ENCODE assay signal across 8 cellular contexts in genomic region chr20:25058051-25058796, GRCh38. TPM values are rescaled to one million over a fixed set of nuclear protein-coding genes. Genes with fewer than 3 reads are reported as not detected.
DNase-seq lines count a peak whose midpoint lies in the region; ATAC-seq and TF ChIP-seq lines count a peak whose summit lies in the region.

Gene ACSS1, minus strand, starts transcription at chr20:25058139. Its CDS starts 37 bp downstream, at chr20:25058102.

- H3K27ac ChIP-seq in Panc1 (ENCODE audit: low read length), result peak within 1 kb of the TSS; percentile 83
- H3K27ac ChIP-seq in upper lobe of left lung, result peak within 1 kb of the TSS; percentile 91 to 98 (median 96)

- H3K9me3 ChIP-seq in Panc1 (ENCODE audit: control insufficient read depth, insufficient read depth, low read depth, low read length) (no peaks in the 10 kb centered on the region), upper lobe of left lung (no peaks in the 10 kb centered on the region)

- TF ChIP-seq POLR2A in upper lobe of left lung (IDR thresholded peaks at IDR 0.05), result peak in 1 of 4 donors; percentile 38

- no peaks in the 10 kb centered on the region for H3K27me3 ChIP-seq in Panc1 (ENCODE audit: control insufficient read depth, insufficient read depth, low read length)
- no peaks in the 10 kb centered on the region for H3K27me3 ChIP-seq in upper lobe of left lung

- POLR2A ChIA-PET in Panc1 (lab: Charles Lee), result no interaction called here

- H3K36me3 ChIP-seq in Panc1 (ENCODE audit: control insufficient read depth, insufficient read depth, low read length) (no peaks in the 10 kb centered on the region), upper lobe of left lung (no peaks in the 10 kb centered on the region)

- peaks cover 33% of the 10 kb centered on the region for H3K4me1 ChIP-seq in Panc1 (ENCODE audit: control insufficient read depth, insufficient read depth, low read length)
- H3K4me1 ChIP-seq in upper lobe of left lung, result peaks cover 37 to 50% (median 46%) of the 10 kb centered on the region in 4 donors

- 0 to 1% methylated on average over 8 to 33 of the region's 52 CpGs for WGBS in upper lobe of left lung, 2 donors

- intact Hi-C loops in Panc1 (cut with micrococcal nuclease; ENCODE audit: unreplicated experiment) (no loop called here), Right ventricle myocardium inferior (cut with DNase I) (loop anchor here (2.0 to 10.0 kb wide), 2 partner anchors 25 to 237 kb away; no protein-coding TSS in a partner anchor)

- ATAC-seq in HG02970 (IDR thresholded peaks at IDR 0.05; ENCODE audit: low FRiP score, unreplicated experiment) (peak; percentile 54), Panc1 (peak; percentile 79), Right ventricle myocardium inferior (peak; percentile 66), upper lobe of left lung (ENCODE audit: low FRiP score in 2 of 2) (peak; percentile 66 to 68)

- H3K4me3 ChIP-seq in Panc1 (ENCODE audit: low read depth in 2 of 2, low read length in 2 of 2), result peak within 1 kb of the TSS; percentile 71 to 72
- H3K4me3 ChIP-seq in upper lobe of left lung, result peak within 1 kb of the TSS; percentile 72 to 97 (median 88)

- CTCF ChIA-PET in Panc1 (lab: Charles Lee), result no interaction called here

- no peak for TF ChIP-seq CTCF in Panc1 (IDR thresholded peaks at IDR 0.05)
- peak in 1 of 6 experiments; percentile 10 for TF ChIP-seq CTCF in upper lobe of left lung (IDR thresholded peaks at IDR 0.05)

- in situ Hi-C loops in Panc1 (cut with HindIII; ENCODE audit: low pct_unique_long_range_greater_than_20kb, low sequenced_read_pairs), result no loop called here

- DNase-seq in NK-92 treated with Interleukin-12 subunit alpha and Interleukin-12 subunit beta, amount 100 ng/mL, for 24 hours (lab: John Stamatoyannopoulos, UW), result peak; percentile 64
- DNase-seq in NK-92 (lab: John Stamatoyannopoulos, UW; ENCODE audit: unreplicated experiment), result no peak
- DNase-seq in Panc1 (ENCODE audit: low read depth, low spot score), result no peak
- DNase-seq in activated effector memory CD4-positive, alpha-beta T cell treated with Interleukin-2 at 50 U/mL for 16 hours, result peak; percentile 65
- peak; percentile 87 for DNase-seq in Right ventricle myocardium inferior (ENCODE audit: missing footprints)
- peak; percentile 44 for DNase-seq in pons (ENCODE audit: low spot score)
- peak; percentile 76 to 94 for DNase-seq in upper lobe of left lung

- BruUV-seq in Panc1 (replicated peaks; lab: Mats Ljungman, UMichigan), result no TSS peak

- no peak for TF ChIP-seq EP300 in upper lobe of left lung (IDR thresholded peaks at IDR 0.05)

RNA-seq across cellular contexts. Expression of gene ACSS1, which starts in this region (rescaled TPM):
- total RNA-seq in Panc1 (2021; ENCODE audit: unreplicated experiment), result 32.2 TPM
- 21.7 TPM for polyA plus RNA-seq in Panc1 (2012; ENCODE audit: insufficient read length)
- 135 TPM for total RNA-seq in Right ventricle myocardium inferior
- total RNA-seq in upper lobe of left lung, result 100 to 1,000 TPM in 1 of 6 donors, 10 to 100 TPM in 5; 39.7 to 122 (median 58.1) TPM

Comparison
In these comparisons a context has a peak if more than half of its experiments do, and no peak if none do; other contexts are left out.
1. DNase-seq: peak in NK-92 treated with Interleukin-12 subunit alpha and Interleukin-12 subunit beta, amount 100 ng/mL, for 24 hours (single experiment), activated effector memory CD4-positive, alpha-beta T cell treated with Interleukin-2 at 50 U/mL for 16 hours (single experiment), Right ventricle myocardium inferior (single experiment), pons (single experiment) and upper lobe of left lung (2 of 2); none in NK-92 (single experiment) and Panc1 (single experiment).
2. Peak in every context shown above with its lines, with median percentiles within 50 percentile points of each other: ATAC-seq.